Comparison of ENCODE assay signal across 19 cellular contexts in genomic region chr18:37175727-37176126, GRCh38.
"Had no signal": no experiment of that assay in that cellular context is flagged by ENCODE, and none has a peak within 500 bp of the region (broad histone marks: within the 10 kb centered on the region; RNA-seq: fewer than 3 reads in every experiment).

No MANE protein-coding gene starts in this region.

- ATAC-seq: heart left ventricle, right cardiac atrium had no signal

- H3K27ac ChIP-seq: adrenal gland, cardiac muscle cell, heart left ventricle, prostate gland, skin epidermis, tibial artery, uterus had no signal

- H3K4me3 ChIP-seq: adrenal gland, cardiac muscle cell, heart left ventricle, prostate gland, skin epidermis, tibial artery, uterus had no signal

- H3K9me3 ChIP-seq: adrenal gland, heart left ventricle, prostate gland, tibial artery, uterus had no signal

- H3K36me3 ChIP-seq: adrenal gland, cardiac muscle cell, prostate gland, uterus had no signal

- DNase-seq: activated CD4-positive, alpha-beta T cell treated with anti-CD3 and anti-CD28 coated beads for 1 hour; activated CD4-positive, alpha-beta T cell treated with anti-CD3 and anti-CD28 coated beads, Interleukin-2, amount 50 U/mL, for 4 hours; activated effector memory CD4-positive, alpha-beta T cell treated with Interleukin-2 at 50 U/mL for 16 hours; activated naive CD4-positive, alpha-beta T cell treated with anti-CD3 and anti-CD28 coated beads, Interleukin-2, amount 50 U/mL, for 16 hours; adrenal gland; heart left ventricle; nephron progenitor cell; occipital lobe; right cardiac atrium; stimulated activated CD4-positive, alpha-beta T cell treated with anti-CD3 and anti-CD28 coated beads, Interleukin-15, amount 100 ng/mL, for 24 hours; stimulated activated CD4-positive, alpha-beta T cell treated with anti-CD3 and anti-CD28 coated beads, Interleukin-4, amount 100 ng/mL, for 1 hour; stimulated activated naive CD4-positive, alpha-beta T cell; T-helper 9 cell; tibial artery; uterus had no signal

- FAIRE-seq: frontal cortex had no signal

- H3K4me1 ChIP-seq: adrenal gland, heart left ventricle, prostate gland, tibial artery, uterus had no signal

- H3K27me3 ChIP-seq: adrenal gland, cardiac muscle cell, heart left ventricle, tibial artery, uterus had no signal
